20 cellular contexts compared by ENCODE assay signal in genomic region chr22:37846433-37846832, GRCh38. TPM values are rescaled to one million over a fixed set of nuclear protein-coding genes. Genes with fewer than 3 reads are reported as not detected.
"Had no signal": no experiment of that assay in that cellular context is flagged by ENCODE, and none has a peak within 500 bp of the region (broad histone marks: within the 10 kb centered on the region; RNA-seq: fewer than 3 reads in every experiment).

No MANE protein-coding gene starts in this region.

- DNase-seq: activated CD4-positive, alpha-beta T cell treated with anti-CD3 and anti-CD28 coated beads, Interleukin-2, amount 10 ng/mL, durations not matched to agents 7 days and 5 days; effector CD8-positive, alpha-beta T cell; esophagus squamous epithelium; left lung; mucosa of descending colon; naive thymus-derived CD4-positive, alpha-beta T cell; stimulated activated CD4-positive, alpha-beta T cell treated with anti-CD3 and anti-CD28 coated beads, Interleukin-4, amount 100 ng/mL, for 4 hours; stimulated activated CD8-positive, alpha-beta memory T cell treated with anti-CD3 and anti-CD28 coated beads, Interleukin-4, amount 100 ng/mL, for 48 hours; stimulated activated naive CD4-positive, alpha-beta T cell treated with Interleukin-2 at 50 U/mL for 16 hours; T-helper 9 cell; trophoblast cell had no signal

- H3K4me3 Mint-ChIP-seq: activated CD4-positive, alpha-beta T cell treated with anti-CD3 and anti-CD28 coated beads, Interleukin-2, amount 10 ng/mL, durations not matched to agents 7 days and 5 days; activated naive CD4-positive, alpha-beta T cell treated with anti-CD3 and anti-CD28 coated beads, Interleukin-2, amount 50 U/mL, for 24 hours had no signal

- H3K9me3 ChIP-seq: esophagus squamous epithelium, left lung, mucosa of descending colon, suprapubic skin had no signal

- H3K27ac ChIP-seq: esophagus squamous epithelium, hepatocyte, left lung, skin epidermis, suprapubic skin had no signal

- ATAC-seq: activated T-helper 17 cell treated with anti-CD3 and anti-CD28 coated beads, Interleukin-2, amount 50 U/mL, for 72 hours; left lung; mucosa of descending colon; naive thymus-derived CD4-positive, alpha-beta T cell had no signal

- H3K9me3 Mint-ChIP-seq: activated naive CD4-positive, alpha-beta T cell treated with anti-CD3 and anti-CD28 coated beads, Interleukin-2, amount 50 U/mL, for 24 hours; activated T-helper 17 cell treated with anti-CD3 and anti-CD28 coated beads, Interleukin-2, amount 50 U/mL, for 72 hours had no signal

- H3K27ac Mint-ChIP-seq: activated CD4-positive, alpha-beta T cell treated with anti-CD3 and anti-CD28 coated beads, Interleukin-2, amount 10 ng/mL, durations not matched to agents 7 days and 5 days; activated naive CD4-positive, alpha-beta T cell treated with anti-CD3 and anti-CD28 coated beads, Interleukin-2, amount 50 U/mL, for 24 hours; activated T-helper 17 cell treated with anti-CD3 and anti-CD28 coated beads, Interleukin-2, amount 50 U/mL, for 72 hours had no signal

- H3K4me3 ChIP-seq: esophagus squamous epithelium, hepatocyte, left lung, mucosa of descending colon, skin epidermis, suprapubic skin had no signal

- H3K27me3 Mint-ChIP-seq: activated CD4-positive, alpha-beta T cell treated with anti-CD3 and anti-CD28 coated beads, Interleukin-2, amount 10 ng/mL, durations not matched to agents 7 days and 5 days; activated naive CD4-positive, alpha-beta T cell treated with anti-CD3 and anti-CD28 coated beads, Interleukin-2, amount 50 U/mL, for 24 hours; activated T-helper 17 cell treated with anti-CD3 and anti-CD28 coated beads, Interleukin-2, amount 50 U/mL, for 72 hours; naive thymus-derived CD4-positive, alpha-beta T cell had no signal

- H3K36me3 ChIP-seq: suprapubic skin had no signal

- H3K27me3 ChIP-seq: esophagus squamous epithelium, hepatocyte, left lung, suprapubic skin had no signal

RNA-seq across cellular contexts. Expression of gene GALR3, which starts 23.3 kb away (rescaled TPM):
- total RNA-seq: activated CD4-positive, alpha-beta T cell treated with anti-CD3 and anti-CD28 coated beads, Interleukin-2, amount 10 ng/mL, durations not matched to agents 7 days and 5 days; activated CD8-positive, alpha-beta memory T cell treated with anti-CD3 and anti-CD28 coated beads for 36 hours; activated T-helper 17 cell treated with anti-CD3 and anti-CD28 coated beads, Interleukin-2, amount 50 U/mL, for 72 hours; endothelial cell of umbilical vein; esophagus squamous epithelium; glomerular endothelial cell; hepatocyte; left lung; mucosa of descending colon; naive thymus-derived CD4-positive, alpha-beta T cell; suprapubic skin had no signal
- polyA plus RNA-seq: endothelial cell of umbilical vein; keratinocyte; naive thymus-derived CD4-positive, alpha-beta T cell had no signal
